In genomic region chr6:149559389-149559788, GRCh38 we compare ENCODE assay signal across 8 cellular contexts.
"Had no signal": no experiment of that assay in that cellular context is flagged by ENCODE, and none has a peak within 500 bp of the region (broad histone marks: within the 10 kb centered on the region; RNA-seq: fewer than 3 reads in every experiment).

No MANE protein-coding gene starts in this region.

- FAIRE-seq: G401.6, GM12878, GM12891, GM12892, GM18507, GM19239 had no signal

- DNase-seq: GDM1, GF-D8 had no signal

- ATAC-seq: GM12878 had no signal

- H3K4me3 ChIP-seq: GM12878 had no signal
